ENCODE assay signal across 13 cellular contexts in the genomic region with DNA sequence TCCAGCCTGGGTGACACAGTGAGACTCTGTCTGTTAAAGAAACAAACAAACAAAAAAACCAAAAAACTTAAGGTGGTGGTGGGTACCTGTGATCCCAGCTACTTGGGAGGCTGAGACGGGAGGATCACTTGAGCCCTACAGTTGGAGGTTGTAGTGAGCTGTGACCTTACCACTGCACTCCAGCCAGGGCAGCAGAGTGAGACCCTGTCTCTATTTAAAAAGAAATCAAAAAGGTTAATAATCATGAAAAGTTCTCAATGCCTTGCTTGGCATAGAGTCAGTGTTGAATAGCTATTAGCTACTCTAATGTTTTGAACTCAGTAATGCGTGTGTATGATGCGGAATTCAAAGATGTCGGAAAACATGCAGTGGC. TPM values are rescaled to one million over a fixed set of nuclear protein-coding genes. Genes with fewer than 3 reads are reported as not detected.
A peak's percentile ranks its signal among the peaks of the same experiment; 100 is the strongest.
DNase-seq lines count a peak whose midpoint lies in the region; ATAC-seq and TF ChIP-seq lines count a peak whose summit lies in the region.
"Had no signal": no experiment of that assay in that cellular context is flagged by ENCODE, and none has a peak within 500 bp of the region (broad histone marks: within the 10 kb centered on the region; RNA-seq: fewer than 3 reads in every experiment).

No MANE protein-coding gene starts in this region.

- H3K27ac Mint-ChIP-seq in stimulated activated naive CD8-positive, alpha-beta T cell treated with anti-CD3 and anti-CD28 coated beads, Interleukin-15, Interleukin-2, amounts not matched to agents 100 ng/mL and 50 ng/mL, for 24 hours, result peak overlapping the region; percentile 63

- peaks cover 95% of the 10 kb centered on the region for H3K4me1 Mint-ChIP-seq in stimulated activated naive CD8-positive, alpha-beta T cell treated with anti-CD3 and anti-CD28 coated beads, Interleukin-15, Interleukin-2, amounts not matched to agents 100 ng/mL and 50 ng/mL, for 24 hours (ENCODE audit: low read depth)

- no peak overlapping the region for H3K4me3 Mint-ChIP-seq in stimulated activated naive CD8-positive, alpha-beta T cell treated with anti-CD3 and anti-CD28 coated beads, Interleukin-15, Interleukin-2, amounts not matched to agents 100 ng/mL and 50 ng/mL, for 24 hours

- TF ChIP-seq CTCF in omental fat pad (IDR thresholded peaks at IDR 0.05), result no peak

- no peaks in the 10 kb centered on the region for H3K27me3 Mint-ChIP-seq in stimulated activated naive CD8-positive, alpha-beta T cell treated with anti-CD3 and anti-CD28 coated beads, Interleukin-15, Interleukin-2, amounts not matched to agents 100 ng/mL and 50 ng/mL, for 24 hours

- no peak for ATAC-seq in stimulated activated naive CD8-positive, alpha-beta T cell treated with anti-CD3 and anti-CD28 coated beads, Interleukin-15, Interleukin-2, amounts not matched to agents 100 U/mL and 50 U/mL, for 24 hours
- ATAC-seq in omental fat pad (ENCODE audit: low FRiP score), result no peak

- no peaks in the 10 kb centered on the region for H3K27me3 ChIP-seq in muscle layer of duodenum (ENCODE audit: low read depth, low read length)
- H3K27me3 ChIP-seq: uterus had no signal

- peaks cover 27 to 40% of the 10 kb centered on the region in 2 donors for H3K4me1 ChIP-seq in muscle layer of duodenum (ENCODE audit: control insufficient read depth in 1 of 2, insufficient read depth in 2 of 2, low read length in 2 of 2)

- no peaks in the 10 kb centered on the region for H3K9me3 ChIP-seq in muscle layer of duodenum (ENCODE audit: control insufficient read depth in 1 of 2, low read length in 2 of 2)
- H3K9me3 ChIP-seq: uterus had no signal

- H3K36me3 Mint-ChIP-seq in stimulated activated naive CD8-positive, alpha-beta T cell treated with anti-CD3 and anti-CD28 coated beads, Interleukin-15, Interleukin-2, amounts not matched to agents 100 ng/mL and 50 ng/mL, for 24 hours (ENCODE audit: low read depth), result no peaks in the 10 kb centered on the region

- peak overlapping the region; percentile 97 for H3K27ac ChIP-seq in caudate nucleus (ENCODE audit: low read depth, low read length)
- peak overlapping the region; percentile 90 for H3K27ac ChIP-seq in muscle layer of duodenum (ENCODE audit: low read length)
- H3K27ac ChIP-seq: uterus had no signal

- H3K9me3 Mint-ChIP-seq in stimulated activated naive CD8-positive, alpha-beta T cell treated with anti-CD3 and anti-CD28 coated beads, Interleukin-15, Interleukin-2, amounts not matched to agents 100 ng/mL and 50 ng/mL, for 24 hours, result no peaks in the 10 kb centered on the region

- no peak for DNase-seq in stimulated activated naive CD8-positive, alpha-beta T cell treated with anti-CD3 and anti-CD28 coated beads, Interleukin-15, Interleukin-2, amounts not matched to agents 100 U/mL and 50 U/mL, for 24 hours
- no peak for DNase-seq in caudate nucleus (lab: John Stamatoyannopoulos, UW)
- no peak for DNase-seq in omental fat pad (ENCODE audit: low spot score)
- no peak for DNase-seq in H4 (ENCODE audit: low spot score)
- DNase-seq in stimulated activated naive CD4-positive, alpha-beta T cell (lab: John Stamatoyannopoulos, UW), result no peak
- no peak for DNase-seq in DMS153 treated with DMSO at 0.1 percent for 48 hours (lab: John Stamatoyannopoulos, UW; ENCODE audit: unreplicated experiment)
- DNase-seq: activated T-cell treated with anti-CD3 and anti-CD28 coated beads, Interleukin-2, amount 50 U/mL, for 1 hour; H7; RPMI8226; stimulated activated CD4-positive, alpha-beta T cell treated with anti-CD3 and anti-CD28 coated beads, Interleukin-4, amount 100 ng/mL, for 1 hour; uterus had no signal

- H3K4me3 ChIP-seq in muscle layer of duodenum (ENCODE audit: low read depth in 1 of 2, low read length in 2 of 2), result no peak overlapping the region
- H3K4me3 ChIP-seq: uterus had no signal

- no peaks in the 10 kb centered on the region for H3K36me3 ChIP-seq in muscle layer of duodenum (ENCODE audit: control insufficient read depth in 1 of 2, insufficient read depth in 2 of 2, low read length in 2 of 2)
- H3K36me3 ChIP-seq: uterus had no signal

RNA-seq across cellular contexts. Expression of gene DNM2, which starts 35.0 kb away (rescaled TPM):
- 100 to 1,000 TPM in 2 of 4 donors, 10 to 100 TPM in 2; 76.5 to 135 (median 99.9) TPM for total RNA-seq in omental fat pad
- 24.3 and 31.0 TPM in 2 replicates for total RNA-seq in H4 (2014; rRNA removed; shearing (Covaris generic))

RNA-seq across cellular contexts. Expression of gene QTRT1, which starts 51.7 kb away (rescaled TPM):
- 10 to 100 TPM; 25.0 to 40.2 (median 28.9) TPM for total RNA-seq in omental fat pad
- 21.4 and 29.6 TPM in 2 replicates for total RNA-seq in H4 (2014; rRNA removed; shearing (Covaris generic))
